In the genomic region with DNA sequence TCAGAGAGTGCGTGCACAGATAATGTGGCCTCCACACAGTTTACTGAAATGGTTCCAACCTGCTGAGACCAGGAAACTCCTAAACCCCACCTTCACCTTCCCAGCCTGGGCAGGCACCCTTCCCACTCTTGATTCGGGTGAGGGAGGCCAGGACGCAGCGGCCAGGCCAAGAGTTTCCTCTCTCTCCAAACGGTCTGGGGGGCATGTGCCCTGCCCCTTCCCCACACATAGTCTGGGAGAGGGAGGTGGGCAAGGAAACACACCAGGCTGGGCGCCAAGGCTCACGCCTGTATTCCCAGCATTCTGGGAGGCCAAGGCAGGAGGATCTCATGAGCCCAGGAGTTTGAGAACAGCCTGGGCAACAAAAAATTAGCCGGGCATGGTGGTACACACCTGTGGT, we compare ENCODE assay signal across 21 cellular contexts. TPM values are rescaled to one million over a fixed set of nuclear protein-coding genes. Genes with fewer than 3 reads are reported as not detected.
DNase-seq lines count a peak whose midpoint lies in the region; ATAC-seq, FAIRE-seq and TF ChIP-seq lines count a peak whose summit lies in the region.
"Had no signal": no experiment of that assay in that cellular context is flagged by ENCODE, and none has a peak within 500 bp of the region (broad histone marks: within the 10 kb centered on the region; RNA-seq: fewer than 3 reads in every experiment).

No MANE protein-coding gene starts in this region.

- H3K4ac ChIP-seq in trophoblast cell (ENCODE audit: low read depth, low read length) = no peak overlapping the region

- 80% methylated on average over 8 of the region's 8 CpGs for WGBS in K562 (ENCODE audit: insufficient coverage, low coverage, missing lambda C conversion rate)
- WGBS in trophoblast cell (ENCODE audit: extremely low coverage, insufficient coverage, insufficient read length) = no CpG with 5 or more reads among the region's 8 CpGs

- TF ChIP-seq RAD21 in K562 (CRISPR knock-in tag; conservative IDR thresholded peaks at IDR 0.05 in 1 of 2, IDR thresholded peaks at IDR 0.05 in 1 of 2) = no peak

- FAIRE-seq in K562 (lab: Jason Lieb, UNC) = no peak
- FAIRE-seq: A204.1, GM12892 had no signal

- no peak overlapping the region for H3K18ac ChIP-seq in trophoblast cell (ENCODE audit: low read length)

- H3K4me3 Mint-ChIP-seq in T-helper 2 cell treated with Interferon-gamma antibody and Interleukin-4, amounts not matched to agents 5 μg/mL and 100 μg/mL, for 36 hours = no peak overlapping the region
- H3K4me3 Mint-ChIP-seq: B cell; CD4-positive, alpha-beta memory T cell had no signal

- no peak overlapping the region for H4K12ac ChIP-seq in trophoblast cell (ENCODE audit: low read depth, low read length)

- no peak overlapping the region for H2AK5ac ChIP-seq in trophoblast cell (ENCODE audit: low read length)

- H3K14ac ChIP-seq in trophoblast cell (ENCODE audit: low read length) = no peak overlapping the region

- no peak overlapping the region for H4K91ac ChIP-seq in trophoblast cell (ENCODE audit: low read depth, low read length)

- TF ChIP-seq EP300 in K562 (IDR thresholded peaks at IDR 0.05; ENCODE audit: low read length) = no peak

- peak overlapping the region; percentile 41 for H2BK120ac ChIP-seq in trophoblast cell (ENCODE audit: insufficient read depth, low read length, poor library complexity)

- POLR2A ChIA-PET in K562 (lab: Yijun Ruan, JAX) = interaction anchor here (1.6 to 8.1 kb wide), 2 partner anchors 9 to 164 kb away, joined by 3 to 73 read pairs; a partner anchor contains a TSS

- H3K27me3 Mint-ChIP-seq in T-helper 2 cell treated with Interferon-gamma antibody and Interleukin-4, amounts not matched to agents 5 μg/mL and 100 μg/mL, for 36 hours (ENCODE audit: low read depth) = no peaks in the 10 kb centered on the region

- H3K79me1 ChIP-seq in trophoblast cell (ENCODE audit: low read length) = peaks cover 2% of the 10 kb centered on the region

- no peak overlapping the region for H2BK12ac ChIP-seq in trophoblast cell (ENCODE audit: low read length)

- in situ Hi-C loops in K562 (cut with MboI) = no loop called here

- H3K4me3 ChIP-seq in K562 = no peak overlapping the region
- no peak overlapping the region for H3K4me3 ChIP-seq in trophoblast cell (ENCODE audit: low read depth, low read length)

- no peak for DNase-seq in T-helper 2 cell treated with Interferon-gamma antibody and Interleukin-4, amounts not matched to agents 5 μg/mL and 100 μg/mL, for 36 hours (ENCODE audit: low spot score)
- DNase-seq in T-helper 2 cell (no peak), K562 (ENCODE audit: extremely low read depth in 1 of 4, low spot score in 3 of 4) (no peak), trophoblast cell (no peak)
- DNase-seq: C1 segment of cervical spinal cord; Calu3; CD4-positive, alpha-beta memory T cell; COR-L47; DMS53; DMS79 treated with DMSO at 0.1 percent for 48 hours; GF-D8; GOT3; H7; HCEC 1CT had no signal

- H3K4me2 ChIP-seq in K562 (ENCODE audit: insufficient read depth, low read length) (no peak overlapping the region), trophoblast cell (ENCODE audit: low read length) (no peak overlapping the region)

- H3K4me1 Mint-ChIP-seq in T-helper 2 cell treated with Interferon-gamma antibody and Interleukin-4, amounts not matched to agents 5 μg/mL and 100 μg/mL, for 36 hours (ENCODE audit: low read depth) = peaks cover 43% of the 10 kb centered on the region

- H3K9ac ChIP-seq in K562 (ENCODE audit: insufficient read depth in 1 of 2, low read depth in 2 of 2, low read length in 2 of 2) (peak overlapping the region in 1 of 2 experiments; percentile 72; a peak in 1 of 4 replicates), trophoblast cell (ENCODE audit: low read length) (no peak overlapping the region)

- peaks cover 28% of the 10 kb centered on the region for H3K36me3 Mint-ChIP-seq in T-helper 2 cell treated with Interferon-gamma antibody and Interleukin-4, amounts not matched to agents 5 μg/mL and 100 μg/mL, for 36 hours (ENCODE audit: low read depth)
- H3K36me3 Mint-ChIP-seq: CD4-positive, alpha-beta memory T cell had no signal

- H3K27me3 ChIP-seq in K562 (ENCODE audit: control insufficient read depth in 2 of 2, insufficient read depth in 2 of 2, low read length in 2 of 2) = no peaks in the 10 kb centered on the region
- no peaks in the 10 kb centered on the region for H3K27me3 ChIP-seq in trophoblast cell (ENCODE audit: insufficient read depth, low read length)

- H3K4me1 ChIP-seq in K562 (replicated peaks in 1 of 2; ENCODE audit: control insufficient read depth in 2 of 2, insufficient read depth in 2 of 2, low read length in 2 of 2) = peaks cover 43 to 53% of the 10 kb centered on the region in 2 experiments
- peaks cover 18 to 23% of the 10 kb centered on the region in 2 experiments for H3K4me1 ChIP-seq in trophoblast cell (ENCODE audit: control insufficient read depth in 1 of 2, insufficient read depth in 2 of 2, low read length in 2 of 2)

- no peak overlapping the region for H4K8ac ChIP-seq in trophoblast cell (ENCODE audit: low read depth, low read length)

- CTCF ChIA-PET in K562 (lab: Yijun Ruan, JAX; ENCODE audit: low intra/inter-chr PET ratio) = no interaction called here

- H3K9me3 Mint-ChIP-seq in T-helper 2 cell treated with Interferon-gamma antibody and Interleukin-4, amounts not matched to agents 5 μg/mL and 100 μg/mL, for 36 hours = no peaks in the 10 kb centered on the region
- H3K9me3 Mint-ChIP-seq: CD4-positive, alpha-beta memory T cell had no signal

- ATAC-seq in K562 = no peak
- no peak for ATAC-seq in HG02642 (IDR thresholded peaks at IDR 0.05; ENCODE audit: poor library complexity, unreplicated experiment)
- no peak for ATAC-seq in GM21447 (IDR thresholded peaks at IDR 0.05; ENCODE audit: unreplicated experiment)

- peaks cover 48% of the 10 kb centered on the region; the same call in 2 of the 3 replicates for H3K36me3 ChIP-seq in K562 (ENCODE audit: control insufficient read depth, insufficient read depth, low read length)
- no peaks in the 10 kb centered on the region for H3K36me3 ChIP-seq in trophoblast cell (ENCODE audit: control insufficient read depth in 1 of 2, insufficient read depth in 2 of 2, low read length in 2 of 2)

- H3K9me1 ChIP-seq in K562 (ENCODE audit: control insufficient read depth, insufficient read depth, low read length) = no peaks in the 10 kb centered on the region

- TF ChIP-seq POLR2A in K562 (conservative IDR thresholded peaks at IDR 0.05) = no peak

- H3K9me3 ChIP-seq in K562 (replicated peaks; ENCODE audit: control insufficient read depth, insufficient read depth, low read depth, low read length) (no peaks in the 10 kb centered on the region), trophoblast cell (ENCODE audit: insufficient read depth, low read depth, low read length) (peaks cover 4% of the 10 kb centered on the region)

- H3K23ac ChIP-seq in trophoblast cell (ENCODE audit: low read length) = no peak overlapping the region

- H2BK5ac ChIP-seq in trophoblast cell (ENCODE audit: low read depth, low read length, poor library complexity) = no peak overlapping the region

- no TSS peak for BruUV-seq in K562 (replicated peaks; lab: Mats Ljungman, UMichigan)

- H3K27ac Mint-ChIP-seq in T-helper 2 cell treated with Interferon-gamma antibody and Interleukin-4, amounts not matched to agents 5 μg/mL and 100 μg/mL, for 36 hours = peak overlapping the region; percentile 26
- H3K27ac Mint-ChIP-seq: B cell; CD4-positive, alpha-beta memory T cell had no signal

- H3K79me2 ChIP-seq in K562 (ENCODE audit: control insufficient read depth, insufficient read depth, low read length) = peaks cover 16% of the 10 kb centered on the region; the same call in 2 of the 3 replicates
- no peaks in the 10 kb centered on the region for H3K79me2 ChIP-seq in trophoblast cell (ENCODE audit: control insufficient read depth, insufficient read depth, low read length, poor library complexity)

- no peaks in the 10 kb centered on the region for H4K20me1 ChIP-seq in K562 (replicated peaks; ENCODE audit: control insufficient read depth, insufficient read depth, low read length)

- H2AFZ ChIP-seq in K562 (ENCODE audit: low read depth, low read length) = no peak overlapping the region
- no peak overlapping the region for H2AFZ ChIP-seq in trophoblast cell (ENCODE audit: insufficient read depth, low read length, poor library complexity)

- H3K27ac ChIP-seq in K562 (ENCODE audit: extremely low read depth, low read depth, low read length) (no peak overlapping the region), trophoblast cell (ENCODE audit: low read depth, low read length) (no peak overlapping the region)
- H3K27ac ChIP-seq: 22Rv1 had no signal

- TF ChIP-seq CTCF in K562 (IDR thresholded peaks at IDR 0.05 in 2 of 3, conservative IDR thresholded peaks at IDR 0.05 in 1 of 3; ENCODE audit: insufficient read depth in 2 of 3, low read depth in 1 of 3, low read length in 3 of 3) = no peak

- intact Hi-C loops in K562 (cut with micrococcal nuclease) = no loop called here

RNA-seq across cellular contexts. Expression of a gene that starts 9.6 kb away (rescaled TPM):
- 14.4 and 37.6 TPM in 2 replicates for total RNA-seq in K562 (2011; cell fraction: chromatin; rRNA removed; ENCODE audit: low replicate concordance)
- total RNA-seq in K562 (2011; cell fraction: nucleolus; rRNA removed) = 36.7 and 39.3 TPM in 2 replicates
- total RNA-seq in K562 (2011; cell fraction: nucleoplasm; rRNA removed) = 23.4 and 24.7 TPM in 2 replicates
- total RNA-seq in K562 (2014; rRNA removed) (22.2 and 27.1 TPM in 2 replicates), K562 (2014; rRNA removed; fragmentation: Illumina TruSeq; extraction: Trizol) (5.9 and 8.7 TPM in 2 replicates), K562 (2015; rRNA removed; fragmentation: Illumina TruSeq; extraction: Trizol) (17.1 and 18.9 TPM in 2 replicates), K562 (2021) (38.4 and 40.2 TPM in 2 replicates)
- polyA plus RNA-seq in K562 (2011; rRNA removed) (5.6 and 12.0 TPM in 2 replicates), K562 (2014; fragmentation: Illumina TruSeq; extraction: Trizol) (22.4 and 24.4 TPM in 2 replicates), K562 (2014; fragmentation: Nextera tagmentation; extraction: Ambion mirVana) (1 to 10 TPM; 3.5 to 3.7 TPM), K562 (2014; rRNA removed) (18.2 and 19.9 TPM in 2 replicates)
- polyA plus RNA-seq in K562 (2011; cell fraction: cytosol; rRNA removed) = 10.7 and 17.1 TPM in 2 replicates
- 8.7 and 10.8 TPM in 2 replicates for polyA plus RNA-seq in K562 (2011; cell fraction: nucleus; rRNA removed)
- 23.2 and 39.4 TPM in 2 replicates for polyA plus RNA-seq in K562 (2012)
- 6.5 and 7.8 TPM in 2 replicates for polyA minus RNA-seq in K562 (2011; rRNA and poly(A)+ RNA removed)
- polyA minus RNA-seq in K562 (2011; cell fraction: cytosol; rRNA and poly(A)+ RNA removed) = 14.6 and 16.9 TPM in 2 replicates
- polyA minus RNA-seq in K562 (2011; cell fraction: nucleus; rRNA and poly(A)+ RNA removed) = 5.3 and 7.6 TPM in 2 replicates
- 0.16 and 0.19 TPM in 2 replicates for polyA plus RNA-seq in trophoblast cell (2013)
- total RNA-seq: Calu3; CD4-positive, alpha-beta memory T cell; G401 had no signal
- polyA plus RNA-seq: CD4-positive, alpha-beta memory T cell had no signal

RNA-seq across cellular contexts. Expression of a gene that starts 53.4 kb away (rescaled TPM):
- total RNA-seq in K562 (2011; cell fraction: chromatin; rRNA removed; ENCODE audit: low replicate concordance) = 73.6 and 259 TPM in 2 replicates
- total RNA-seq in K562 (2011; cell fraction: nucleolus; rRNA removed) = 259 and 285 TPM in 2 replicates
- total RNA-seq in K562 (2011; cell fraction: nucleoplasm; rRNA removed) = 145 and 161 TPM in 2 replicates
- total RNA-seq in K562 (2014; rRNA removed) (117 and 131 TPM in 2 replicates), K562 (2014; rRNA removed; fragmentation: Illumina TruSeq; extraction: Trizol) (11.8 and 17.2 TPM in 2 replicates), K562 (2015; rRNA removed; fragmentation: Illumina TruSeq; extraction: Trizol) (50.7 and 55.6 TPM in 2 replicates), K562 (2021) (92.8 and 102 TPM in 2 replicates)
- polyA plus RNA-seq in K562 (2011; rRNA removed) (48.3 and 113 TPM in 2 replicates), K562 (2014; fragmentation: Illumina TruSeq; extraction: Trizol) (30.8 and 57.5 TPM in 2 replicates), K562 (2014; fragmentation: Nextera tagmentation; extraction: Ambion mirVana) (1 to 10 TPM; 2.5 to 5.1 TPM), K562 (2014; rRNA removed) (105 and 108 TPM in 2 replicates)
- 79.2 and 124 TPM in 2 replicates for polyA plus RNA-seq in K562 (2011; cell fraction: cytosol; rRNA removed)
- polyA plus RNA-seq in K562 (2011; cell fraction: nucleus; rRNA removed) = 514 and 538 TPM in 2 replicates
- 79.3 and 134 TPM in 2 replicates for polyA plus RNA-seq in K562 (2012)
- 15.8 and 16.2 TPM in 2 replicates for polyA minus RNA-seq in K562 (2011; rRNA and poly(A)+ RNA removed)
- polyA minus RNA-seq in K562 (2011; cell fraction: cytosol; rRNA and poly(A)+ RNA removed) = 26.3 and 43.2 TPM in 2 replicates
- 54.1 and 78.2 TPM in 2 replicates for polyA minus RNA-seq in K562 (2011; cell fraction: nucleus; rRNA and poly(A)+ RNA removed)
- polyA plus RNA-seq in trophoblast cell (2013) = 32.1 and 33.6 TPM in 2 replicates
